Comparison of ENCODE assay signal across 1 cellular context in genomic region chr16:57801098-57801855, GRCh38.
TF ChIP-seq lines count a peak whose summit lies in the region.

No MANE protein-coding gene starts in this region.

TF ChIP-seq in HepG2, 621 proteins besides CTCF, POLR2A, EP300 and RAD21 (continues in another document):
- TF ChIP-seq RCOR2 (CRISPR knock-in tag; IDR thresholded peaks at IDR 0.05) (no peak), ZNF382 (CRISPR knock-in tag; IDR thresholded peaks at IDR 0.05; ENCODE audit: borderline replicate concordance) (no peak), PLSCR1 (CRISPR knock-in tag; IDR thresholded peaks at IDR 0.05; ENCODE audit: borderline replicate concordance) (no peak), PREB (CRISPR knock-in tag; IDR thresholded peaks at IDR 0.05) (no peak), TSC22D2 (CRISPR knock-in tag; IDR thresholded peaks at IDR 0.05; ENCODE audit: borderline replicate concordance) (no peak), ZNF569 (CRISPR knock-in tag; IDR thresholded peaks at IDR 0.05; ENCODE audit: borderline replicate concordance) (no peak), SRY (CRISPR knock-in tag; IDR thresholded peaks at IDR 0.05) (no peak), ZNF280B (CRISPR knock-in tag; IDR thresholded peaks at IDR 0.05; ENCODE audit: borderline replicate concordance) (no peak), CAMTA2 (CRISPR knock-in tag; IDR thresholded peaks at IDR 0.05; ENCODE audit: borderline replicate concordance) (no peak), ZFP90 (CRISPR knock-in tag; IDR thresholded peaks at IDR 0.05; ENCODE audit: borderline replicate concordance) (0 out of 2 replicates have a peak, but pooled peaks have one; percentile 0), SNAPC5 (CRISPR knock-in tag; IDR thresholded peaks at IDR 0.05; ENCODE audit: borderline replicate concordance) (0 out of 2 replicates have a peak, but pooled peaks have one; percentile 46), ZNF142 (CRISPR knock-in tag; IDR thresholded peaks at IDR 0.05) (no peak), ZNF605 (CRISPR knock-in tag; IDR thresholded peaks at IDR 0.05) (no peak), THAP7 (CRISPR knock-in tag; IDR thresholded peaks at IDR 0.05) (no peak), MED8 (CRISPR knock-in tag; IDR thresholded peaks at IDR 0.05; ENCODE audit: insufficient replicate concordance) (no peak), MTERF4 (CRISPR knock-in tag; IDR thresholded peaks at IDR 0.05) (no peak), ZBTB7A (CRISPR knock-in tag; IDR thresholded peaks at IDR 0.05) (no peak), GPBP1L1 (CRISPR knock-in tag; IDR thresholded peaks at IDR 0.05) (no peak), ZNF318 (CRISPR knock-in tag; IDR thresholded peaks at IDR 0.05) (0 out of 2 replicates have a peak, but pooled peaks have one; percentile 0), ZNF737 (CRISPR knock-in tag; IDR thresholded peaks at IDR 0.05; ENCODE audit: borderline replicate concordance) (no peak), GLI4 (CRISPR knock-in tag; IDR thresholded peaks at IDR 0.05; ENCODE audit: borderline replicate concordance) (peak; percentile 56; the same call in 1 of the 2 replicates), GZF1 (CRISPR knock-in tag; IDR thresholded peaks at IDR 0.05) (no peak), ZNF18 (CRISPR knock-in tag; IDR thresholded peaks at IDR 0.05; ENCODE audit: insufficient replicate concordance) (no peak), FUBP1 (CRISPR knock-in tag; IDR thresholded peaks at IDR 0.05; ENCODE audit: borderline replicate concordance) (no peak), ZNF782 (CRISPR knock-in tag; IDR thresholded peaks at IDR 0.05; ENCODE audit: borderline replicate concordance) (no peak), ZBTB1 (CRISPR knock-in tag; IDR thresholded peaks at IDR 0.05; ENCODE audit: borderline replicate concordance) (no peak), ZNF773 (CRISPR knock-in tag; IDR thresholded peaks at IDR 0.05; ENCODE audit: borderline replicate concordance) (no peak), NKX3-1 (CRISPR knock-in tag; IDR thresholded peaks at IDR 0.05) (no peak)
